In the genomic region with DNA sequence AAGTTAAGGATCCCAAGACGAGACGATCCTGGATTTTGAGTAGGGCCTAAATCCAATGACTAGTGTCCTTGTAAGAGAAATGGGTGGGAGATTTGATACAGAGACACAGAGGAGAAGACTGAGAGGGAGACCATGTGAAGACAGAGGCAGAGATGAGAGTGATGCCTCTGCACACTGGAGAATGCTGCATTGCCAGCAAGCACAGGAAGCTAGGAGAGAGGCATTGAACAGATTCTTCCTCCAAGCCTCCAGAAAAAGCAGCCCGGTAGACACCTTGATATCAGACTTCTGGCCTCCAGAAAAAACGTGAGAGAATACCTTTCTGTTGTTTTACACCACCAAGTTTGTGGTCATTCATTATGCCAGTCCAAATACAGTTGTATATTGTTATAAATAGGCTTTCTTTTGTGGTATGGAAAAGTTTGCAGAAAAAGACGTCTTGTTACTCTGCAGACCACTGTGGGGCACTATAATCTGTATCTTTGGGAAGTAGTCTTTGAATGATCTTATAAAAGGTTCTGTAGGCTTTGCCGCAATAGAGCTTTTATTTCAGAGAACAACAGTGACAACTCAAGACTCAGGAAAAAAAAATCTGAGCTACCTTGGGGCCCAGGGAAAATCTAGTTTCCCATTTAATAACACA, we compare ENCODE assay signal across 8 cellular contexts. TPM values are rescaled to one million over a fixed set of nuclear protein-coding genes. Genes with fewer than 3 reads are reported as not detected.
DNase-seq lines count a peak whose midpoint lies in the region; ATAC-seq and TF ChIP-seq lines count a peak whose summit lies in the region.

No MANE protein-coding gene starts in this region.

- TF ChIP-seq POLR2A in adrenal gland (IDR thresholded peaks at IDR 0.05): no peak

- CTCF ChIA-PET in HEK293 (lab: Yijun Ruan, JAX): interaction anchor here (0.7 to 1.1 kb wide), 5 partner anchors 10 to 1357 kb away, joined by 3 to 8 read pairs (median 3); no protein-coding TSS in a partner anchor

- H3K27ac ChIP-seq in HEK293 (ENCODE audit: extremely low read depth, low read depth, low read length): no peak overlapping the region
- H3K27ac ChIP-seq in adrenal gland: peak overlapping the region in 1 of 5 donors; percentile 5

- H3K4me1 ChIP-seq in HEK293 (ENCODE audit: control insufficient read depth, insufficient read depth, low read length): no peaks in the 10 kb centered on the region
- peaks cover 0 to 16% of the 10 kb centered on the region in 2 donors for H3K4me1 ChIP-seq in adrenal gland (replicated peaks in 1 of 2)

- intact Hi-C loops in adrenal gland (cut with DNase I): loop anchor here in 1 of 2 donors (10.0 kb wide), 1 partner anchor 285 kb away; no protein-coding TSS in a partner anchor

- DNase-seq in Ammon's horn (ENCODE audit: low spot score) (peak; percentile 52), adrenal gland (peak in 1 of 7 donors; percentile 14), left kidney (ENCODE audit: low read depth, low spot score) (peak; percentile 49), KG1 (lab: John Stamatoyannopoulos, UW) (no peak), omental fat pad (ENCODE audit: low spot score) (no peak)
- DNase-seq in effector CD4-positive, alpha-beta T cell: no peak

- TF ChIP-seq CTCF in HEK293 (tag by site-specific recombination; IDR thresholded peaks at IDR 0.05) (no peak), adrenal gland (IDR thresholded peaks at IDR 0.05) (peak; percentile 22 to 61 (median 53)), omental fat pad (IDR thresholded peaks at IDR 0.05) (no peak)

- no peaks in the 10 kb centered on the region for H3K27me3 ChIP-seq in adrenal gland

- ATAC-seq in HG03520 (IDR thresholded peaks at IDR 0.05; ENCODE audit: unreplicated experiment): no peak
- ATAC-seq in omental fat pad (ENCODE audit: low FRiP score): no peak

- H3K4me3 ChIP-seq in HEK293 (ENCODE audit: low read depth, low read length) (no peak overlapping the region), adrenal gland (peak overlapping the region in 1 of 4 donors; percentile 23)

- no peaks in the 10 kb centered on the region for H3K36me3 ChIP-seq in HEK293 (ENCODE audit: control insufficient read depth in 2 of 2, insufficient read depth in 1 of 2, low read length in 2 of 2)
- no peaks in the 10 kb centered on the region for H3K36me3 ChIP-seq in adrenal gland (replicated peaks in 1 of 2)

- H3K9me3 ChIP-seq in HEK293 (ENCODE audit: control insufficient read depth, insufficient read depth, low read depth, low read length) (no peaks in the 10 kb centered on the region), adrenal gland (replicated peaks in 1 of 3) (no peaks in the 10 kb centered on the region)

- POLR2A ChIA-PET in HEK293 (lab: Yijun Ruan, JAX): no interaction called here

- 29 to 38% (median 35%) methylated on average over 6 of the region's 6 CpGs for WGBS in adrenal gland, 4 donors

TF ChIP-seq in HEK293, 187 proteins besides CTCF, POLR2A, EP300 and RAD21:
- TF ChIP-seq ZIC2 (tag by site-specific recombination; IDR thresholded peaks at IDR 0.05): no peak
- peak; percentile 36 for TF ChIP-seq ZNF654 (tag by site-specific recombination; IDR thresholded peaks at IDR 0.05; ENCODE audit: low read depth)

RNA-seq across cellular contexts. Expression of gene RFC3, which starts 17.9 kb away (rescaled TPM):
- 10 to 100 TPM in 7 of 8 donors, 1 to 10 TPM in 1; 9.1 to 33.8 (median 20.0) TPM for total RNA-seq in adrenal gland
- 10 to 100 TPM in 2 of 3 donors, 1 to 10 TPM in 1; 4.4 to 16.1 (median 10.0) TPM for polyA plus RNA-seq in adrenal gland
- total RNA-seq in omental fat pad: 10 to 100 TPM in 1 of 4 donors, 1 to 10 TPM in 3; 5.7 to 15.1 (median 7.9) TPM

Comparison
In these comparisons a context has a peak if more than half of its experiments do, and no peak if none do; other contexts are left out.
1. DNase-seq: peak in Ammon's horn (single experiment) and left kidney (single experiment); none in KG1 (single experiment), effector CD4-positive, alpha-beta T cell (single experiment) and omental fat pad (single experiment).
2. CTCF ChIP-seq: peak in adrenal gland (6 of 6); none in HEK293 (single experiment) and omental fat pad (0 of 3).